ENCODE assay signal across 8 cellular contexts in genomic region chr18:62717850-62718229, GRCh38. TPM values are rescaled to one million over a fixed set of nuclear protein-coding genes. Genes with fewer than 3 reads are reported as not detected.
DNase-seq lines count a peak whose midpoint lies in the region; ATAC-seq, FAIRE-seq and TF ChIP-seq lines count a peak whose summit lies in the region.

No MANE protein-coding gene starts in this region.

- intact Hi-C loops in A673 (cut with micrococcal nuclease; ENCODE audit: unreplicated experiment): loop anchor here (2.0 to 5.0 kb wide), 3 partner anchors 69 to 531 kb away; partner anchors contain the start of genes PIGN and RELCH

- POLR2A ChIA-PET in A673 (lab: Charles Lee; ENCODE audit: low non-redundant PET): no interaction called here

- no peaks in the 10 kb centered on the region for H3K9me3 Mint-ChIP-seq in IgD-negative memory B cell

- peaks cover 2% of the 10 kb centered on the region for H3K27me3 Mint-ChIP-seq in IgD-negative memory B cell

- no peaks in the 10 kb centered on the region for H3K36me3 ChIP-seq in A673 (ENCODE audit: insufficient read depth, low read length, poor library complexity, severe bottlenecking)

- no TSS peak for BruUV-seq in A673 (replicated peaks; lab: Mats Ljungman, UMichigan)

- H3K4me1 Mint-ChIP-seq in IgD-negative memory B cell: peaks cover 13 to 39% (median 31%) of the 10 kb centered on the region in 3 donors

- H3K4me3 Mint-ChIP-seq in IgD-negative memory B cell: peak overlapping the region; percentile 88 to 91 (median 88)

- peak overlapping the region in 1 of 3 donors; percentile 73 for H3K27ac Mint-ChIP-seq in IgD-negative memory B cell

- no peak for TF ChIP-seq CTCF in A673 (conservative IDR thresholded peaks at IDR 0.05; ENCODE audit: low read depth, low read length)
- TF ChIP-seq CTCF in cardiac fibroblast (IDR thresholded peaks at IDR 0.05; ENCODE audit: low read depth, low read length): no peak

- H3K4me3 ChIP-seq in A673 (ENCODE audit: low read depth, low read length, poor library complexity, severe bottlenecking) (peak overlapping the region; percentile 76), cardiac fibroblast (replicated peaks in 1 of 2; ENCODE audit: low read depth in 2 of 2, low read length in 2 of 2) (peak overlapping the region; percentile 55 to 80), mononuclear cell (ENCODE audit: low read length) (peak overlapping the region; percentile 52)

- H3K36me3 Mint-ChIP-seq in IgD-negative memory B cell: no peaks in the 10 kb centered on the region

- CTCF ChIA-PET in A673 (lab: Charles Lee): no interaction called here

- peaks cover 47% of the 10 kb centered on the region for H3K4me1 ChIP-seq in A673 (ENCODE audit: insufficient read depth, low read length, poor library complexity, severe bottlenecking)
- H3K4me1 ChIP-seq in mononuclear cell (ENCODE audit: insufficient read depth, low read length): peaks cover 14% of the 10 kb centered on the region

- ATAC-seq in HG02870 (IDR thresholded peaks at IDR 0.05; ENCODE audit: unreplicated experiment): no peak

- H3K27me3 ChIP-seq in A673 (replicated peaks; ENCODE audit: insufficient read depth, low read depth, low read length, poor library complexity) (no peaks in the 10 kb centered on the region), mononuclear cell (ENCODE audit: insufficient read depth, low read length) (no peaks in the 10 kb centered on the region)

- FAIRE-seq in RCC 7860 (lab: Jason Lieb, UNC): no peak

- no peaks in the 10 kb centered on the region for H3K9me3 ChIP-seq in A673 (ENCODE audit: low read depth, low read length, poor library complexity, severe bottlenecking)
- no peaks in the 10 kb centered on the region for H3K9me3 ChIP-seq in mononuclear cell (ENCODE audit: low read depth, low read length)

- peak overlapping the region; percentile 10 for H3K27ac ChIP-seq in A673 (ENCODE audit: low read depth, low read length, poor library complexity, severe bottlenecking)

- DNase-seq in A673 (ENCODE audit: low spot score) (no peak), cardiac fibroblast (ENCODE audit: low read depth in 2 of 2) (peak; percentile 45 to 48), RCC 7860 (ENCODE audit: low spot score) (no peak), iPS-NIHi11 (ENCODE audit: low spot score) (no peak)
- no peak for DNase-seq in stimulated activated CD4-positive, alpha-beta T cell treated with anti-CD3 and anti-CD28 coated beads, Interleukin-1b, Interleukin-23, amount 100 ng/mL, for 48 hours

RNA-seq across cellular contexts. Expression of gene PHLPP1, which starts 2.5 kb away (rescaled TPM):
- total RNA-seq in A673 (2021) (13.7 and 17.5 TPM in 2 replicates), mononuclear cell (9.1 TPM)
- polyA plus RNA-seq in IgD-negative memory B cell: 0.83 TPM

Comparison
In these comparisons a context has a peak if more than half of its experiments do, and no peak if none do; other contexts are left out.
1. DNase-seq: peak in cardiac fibroblast (2 of 2); none in A673 (single experiment), RCC 7860 (single experiment), iPS-NIHi11 (single experiment) and stimulated activated CD4-positive, alpha-beta T cell treated with anti-CD3 and anti-CD28 coated beads, Interleukin-1b, Interleukin-23, amount 100 ng/mL, for 48 hours (single experiment).
2. Peak in every context shown above with its lines, with median percentiles within 50 percentile points of each other: H3K4me3 ChIP-seq.